9 cellular contexts compared by ENCODE assay signal in the genomic region with DNA sequence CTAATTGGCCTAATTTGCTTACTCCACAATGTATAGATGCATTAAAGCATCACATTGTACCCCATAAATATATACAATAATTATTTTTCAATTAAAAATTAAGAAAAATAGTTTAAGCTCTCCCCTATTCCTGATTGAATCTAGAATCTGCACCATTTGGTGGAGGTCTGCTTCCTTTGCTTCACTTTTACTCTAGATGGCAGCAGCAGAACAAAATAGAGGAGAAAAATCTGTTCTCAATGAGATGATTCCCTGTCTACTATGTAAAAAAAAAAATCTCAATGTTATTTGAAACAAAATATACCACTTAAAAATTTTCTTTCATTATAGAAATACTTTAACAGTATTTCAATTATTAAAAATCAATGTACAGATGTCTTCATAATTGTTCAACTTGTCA.
DNase-seq lines count a peak whose midpoint lies in the region; ATAC-seq and TF ChIP-seq lines count a peak whose summit lies in the region.
"Had no signal": no experiment of that assay in that cellular context is flagged by ENCODE, and none has a peak within 500 bp of the region (broad histone marks: within the 10 kb centered on the region; RNA-seq: fewer than 3 reads in every experiment).

No MANE protein-coding gene starts in this region.

- H3K27me3 ChIP-seq in A673 (replicated peaks; ENCODE audit: insufficient read depth, low read depth, low read length, poor library complexity) = peaks cover 6% of the 10 kb centered on the region
- no peaks in the 10 kb centered on the region for H3K27me3 ChIP-seq in fibroblast of lung (ENCODE audit: control insufficient read depth, insufficient read depth, low read length)
- no peaks in the 10 kb centered on the region for H3K27me3 ChIP-seq in Peyer's patch

- H3K9me3 ChIP-seq in A673 (ENCODE audit: low read depth, low read length, poor library complexity, severe bottlenecking) (no peaks in the 10 kb centered on the region), fibroblast of lung (ENCODE audit: control insufficient read depth, insufficient read depth, low read depth, low read length) (no peaks in the 10 kb centered on the region), Peyer's patch (no peaks in the 10 kb centered on the region)

- TF ChIP-seq POLR2A in Peyer's patch (IDR thresholded peaks at IDR 0.05) = no peak

- peak; percentile 64 for TF ChIP-seq CTCF in A673 (conservative IDR thresholded peaks at IDR 0.05; ENCODE audit: low read depth, low read length)
- peak; percentile 51 for TF ChIP-seq CTCF in fibroblast of lung (conservative IDR thresholded peaks at IDR 0.05 in 1 of 2, IDR thresholded peaks at IDR 0.05 in 1 of 2; ENCODE audit: low read depth in 1 of 2, low read length in 2 of 2)
- TF ChIP-seq CTCF in type B pancreatic cell (conservative IDR thresholded peaks at IDR 0.05) = peak; percentile 80
- peak in 2 of 6 experiments; percentile 13 to 16 for TF ChIP-seq CTCF in Peyer's patch (IDR thresholded peaks at IDR 0.05)

- POLR2A ChIA-PET in A673 (lab: Charles Lee; ENCODE audit: low non-redundant PET) = no interaction called here

- no peak overlapping the region for H2AFZ ChIP-seq in fibroblast of lung (ENCODE audit: low read length)

- no peak overlapping the region for H3K27ac ChIP-seq in A673 (ENCODE audit: low read depth, low read length, poor library complexity, severe bottlenecking)
- H3K27ac ChIP-seq in fibroblast of lung (ENCODE audit: insufficient read depth, low read length) = no peak overlapping the region
- no peak overlapping the region for H3K27ac ChIP-seq in Peyer's patch

- CTCF ChIA-PET in A673 (lab: Charles Lee) = interaction anchor here (0.7 kb wide), 1 partner anchor 898 kb away, joined by 3 read pairs; no protein-coding TSS in a partner anchor

- H3K36me3 ChIP-seq in A673 (ENCODE audit: insufficient read depth, low read length, poor library complexity, severe bottlenecking) = no peaks in the 10 kb centered on the region
- H3K36me3 ChIP-seq in fibroblast of lung (ENCODE audit: control insufficient read depth, insufficient read depth, low read length) = no peaks in the 10 kb centered on the region
- H3K36me3 ChIP-seq in Peyer's patch = no peaks in the 10 kb centered on the region

- H3K4me2 ChIP-seq in fibroblast of lung (ENCODE audit: extremely low read depth, insufficient read depth, low read length) = no peak overlapping the region

- H3K9me3 Mint-ChIP-seq in type B pancreatic cell = no peaks in the 10 kb centered on the region

- H3K27ac Mint-ChIP-seq in type B pancreatic cell = no peak overlapping the region
- H3K27ac Mint-ChIP-seq: activated naive CD8-positive, alpha-beta T cell had no signal

- no peak overlapping the region for H3K9ac ChIP-seq in fibroblast of lung (ENCODE audit: insufficient read depth, low read length)

- H4K20me1 ChIP-seq in fibroblast of lung (ENCODE audit: control insufficient read depth, extremely low read depth, insufficient read depth, low read length) = no peaks in the 10 kb centered on the region

- ATAC-seq in GM19468 (IDR thresholded peaks at IDR 0.05; ENCODE audit: extremely low read depth, unreplicated experiment) = peak; percentile 46
- ATAC-seq in GM21825 (IDR thresholded peaks at IDR 0.05; ENCODE audit: unreplicated experiment) = no peak

- no peaks in the 10 kb centered on the region for H3K79me2 ChIP-seq in fibroblast of lung (ENCODE audit: control insufficient read depth, insufficient read depth, low read length)

- no TSS peak for BruUV-seq in A673 (replicated peaks; lab: Mats Ljungman, UMichigan)

- no peak overlapping the region for H3K4me3 Mint-ChIP-seq in type B pancreatic cell
- H3K4me3 Mint-ChIP-seq: activated naive CD8-positive, alpha-beta T cell had no signal

- no peaks in the 10 kb centered on the region for H3K27me3 Mint-ChIP-seq in type B pancreatic cell

- no peaks in the 10 kb centered on the region for H3K36me3 Mint-ChIP-seq in type B pancreatic cell
- H3K36me3 Mint-ChIP-seq: activated naive CD8-positive, alpha-beta T cell had no signal

- no peak overlapping the region for H3K4me3 ChIP-seq in A673 (ENCODE audit: low read depth, low read length, poor library complexity, severe bottlenecking)
- H3K4me3 ChIP-seq in fibroblast of lung (replicated peaks in 1 of 4; ENCODE audit: control extremely low read depth in 1 of 4, insufficient read depth in 1 of 4, low read depth in 3 of 4, low read length in 4 of 4) = no peak overlapping the region
- H3K4me3 ChIP-seq in Peyer's patch = no peak overlapping the region

- intact Hi-C loops in A673 (cut with micrococcal nuclease; ENCODE audit: unreplicated experiment) = loop anchor here (10.0 kb wide), 1 partner anchor 1452 kb away; no protein-coding TSS in a partner anchor
- intact Hi-C loops in posterior cingulate gyrus (cut with DNase I) = loop anchor here (2.0 to 10.0 kb wide), 3 partner anchors 52 to 1882 kb away; no protein-coding TSS in a partner anchor

- no peaks in the 10 kb centered on the region for H3K4me1 Mint-ChIP-seq in type B pancreatic cell (ENCODE audit: unreplicated experiment)

- peak; percentile 39 for DNase-seq in A673 (ENCODE audit: low spot score)
- DNase-seq in NCI-H748 (lab: John Stamatoyannopoulos, UW; ENCODE audit: unreplicated experiment) = peak; percentile 42
- DNase-seq in fibroblast of lung (ENCODE audit: low read depth in 2 of 2) = peak; percentile 9 to 37
- no peak for DNase-seq in type B pancreatic cell (ENCODE audit: extremely low spot score, unreplicated experiment)
- DNase-seq in Peyer's patch = no peak
- no peak for DNase-seq in posterior cingulate gyrus

- H3K4me1 ChIP-seq in A673 (ENCODE audit: insufficient read depth, low read length, poor library complexity, severe bottlenecking) (no peaks in the 10 kb centered on the region), fibroblast of lung (ENCODE audit: control insufficient read depth, extremely low read depth, insufficient read depth, low read length) (no peaks in the 10 kb centered on the region), Peyer's patch (no peaks in the 10 kb centered on the region)

Comparison
In these comparisons a context has a peak if more than half of its experiments do, and no peak if none do; other contexts are left out.
1. DNase-seq: peak in A673 (single experiment), NCI-H748 (single experiment) and fibroblast of lung (2 of 2); none in type B pancreatic cell (single experiment), Peyer's patch (0 of 3) and posterior cingulate gyrus (0 of 10).